In the genomic region with DNA sequence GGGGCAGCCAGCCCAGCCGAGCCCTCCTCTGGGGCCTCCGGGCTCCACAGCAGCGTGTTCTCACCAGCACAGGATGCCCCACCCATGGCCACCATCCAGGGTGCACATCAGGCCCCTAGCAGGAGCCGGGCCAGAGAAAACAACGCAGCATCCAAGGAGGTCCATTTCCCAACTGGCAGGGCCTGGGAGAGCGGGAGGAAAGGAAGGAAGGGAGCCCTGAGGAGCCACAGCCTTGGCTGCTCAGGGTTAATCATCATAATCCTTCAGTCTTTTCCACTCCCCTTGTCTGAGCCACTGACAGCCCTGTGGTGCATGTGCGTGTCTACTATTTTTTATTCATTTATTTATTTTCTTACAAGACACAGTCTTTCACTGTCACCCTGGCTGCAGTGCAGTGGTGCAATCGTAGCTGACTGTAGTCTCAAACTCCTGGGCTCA, we compare ENCODE assay signal across 12 cellular contexts. TPM values are rescaled to one million over a fixed set of nuclear protein-coding genes. Genes with fewer than 3 reads are reported as not detected.
DNase-seq lines count a peak whose midpoint lies in the region; ATAC-seq and TF ChIP-seq lines count a peak whose summit lies in the region.
"Had no signal": no experiment of that assay in that cellular context is flagged by ENCODE, and none has a peak within 500 bp of the region (broad histone marks: within the 10 kb centered on the region; RNA-seq: fewer than 3 reads in every experiment).

No MANE protein-coding gene starts in this region.

- no peak overlapping the region for H3K27ac ChIP-seq in SJCRH30
- peak overlapping the region; percentile 63 for H3K27ac ChIP-seq in psoas muscle

- no peaks in the 10 kb centered on the region for H3K36me3 Mint-ChIP-seq in activated T-helper 17 cell treated with anti-CD3 and anti-CD28 coated beads, Interleukin-2, amount 50 U/mL, for 72 hours (ENCODE audit: low read depth)
- no peaks in the 10 kb centered on the region for H3K36me3 Mint-ChIP-seq in naive thymus-derived CD8-positive, alpha-beta T cell
- H3K36me3 Mint-ChIP-seq: T-cell had no signal

- no peaks in the 10 kb centered on the region for H3K9me3 Mint-ChIP-seq in activated T-helper 17 cell treated with anti-CD3 and anti-CD28 coated beads, Interleukin-2, amount 50 U/mL, for 72 hours
- H3K9me3 Mint-ChIP-seq in naive thymus-derived CD8-positive, alpha-beta T cell: no peaks in the 10 kb centered on the region
- H3K9me3 Mint-ChIP-seq: T-cell had no signal

- ATAC-seq in psoas muscle (peak; percentile 33 to 64 (median 41)), HG03025 (IDR thresholded peaks at IDR 0.05; ENCODE audit: low FRiP score, unreplicated experiment) (no peak)
- no peak for ATAC-seq in activated T-helper 17 cell treated with anti-CD3 and anti-CD28 coated beads, Interleukin-2, amount 50 U/mL, for 72 hours (replicated peaks)
- no peak for ATAC-seq in naive thymus-derived CD8-positive, alpha-beta T cell
- ATAC-seq: T-cell had no signal

- H3K9me3 ChIP-seq in SJCRH30 (replicated peaks) (no peaks in the 10 kb centered on the region), psoas muscle (no peaks in the 10 kb centered on the region)

- WGBS in psoas muscle, 3 donors: 14 to 27% (median 26%) methylated on average over 8 of the region's 8 CpGs

- H3K27me3 ChIP-seq in SJCRH30 (no peaks in the 10 kb centered on the region), psoas muscle (ENCODE audit: insufficient read depth in 3 of 3, low read length in 2 of 3) (peaks cover 0 to 49% (median 8%) of the 10 kb centered on the region in 3 donors)

- H3K27me3 Mint-ChIP-seq in activated T-helper 17 cell treated with anti-CD3 and anti-CD28 coated beads, Interleukin-2, amount 50 U/mL, for 72 hours: peaks cover 37% of the 10 kb centered on the region
- H3K27me3 Mint-ChIP-seq in naive thymus-derived CD8-positive, alpha-beta T cell: peaks cover 14 to 51% (median 36%) of the 10 kb centered on the region in 5 donors

- no peak overlapping the region for H3K4me3 Mint-ChIP-seq in activated T-helper 17 cell treated with anti-CD3 and anti-CD28 coated beads, Interleukin-2, amount 50 U/mL, for 72 hours
- no peak overlapping the region for H3K4me3 Mint-ChIP-seq in naive thymus-derived CD8-positive, alpha-beta T cell
- H3K4me3 Mint-ChIP-seq: CD14-positive monocyte, T-cell had no signal

- TF ChIP-seq CTCF in AG10803 (conservative IDR thresholded peaks at IDR 0.05; ENCODE audit: low read length) (no peak), foreskin fibroblast (IDR thresholded peaks at IDR 0.05; ENCODE audit: low read depth, low read length) (no peak), psoas muscle (IDR thresholded peaks at IDR 0.05) (no peak)

- DNase-seq in AG10803 (ENCODE audit: low read depth) (peak; percentile 97), SJCRH30 (peak; percentile 31 to 50), foreskin fibroblast (peak; percentile 93 to 99), psoas muscle (peak; percentile 95)
- no peak for DNase-seq in naive thymus-derived CD8-positive, alpha-beta T cell
- DNase-seq in effector CD8-positive, alpha-beta T cell (lab: John Stamatoyannopoulos, UW): no peak
- DNase-seq: effector memory CD4-positive, alpha-beta T cell; stimulated activated CD4-positive, alpha-beta T cell treated with anti-CD3 and anti-CD28 coated beads, Interleukin-1b, Interleukin-23, amount 100 ng/mL, for 48 hours; T-cell had no signal

- intact Hi-C loops in psoas muscle (cut with DNase I): no loop called here

- no peaks in the 10 kb centered on the region for H3K36me3 ChIP-seq in SJCRH30
- H3K36me3 ChIP-seq in psoas muscle (ENCODE audit: insufficient read depth in 1 of 2, low read depth in 1 of 2): no peaks in the 10 kb centered on the region

- no peak overlapping the region for H3K27ac Mint-ChIP-seq in activated T-helper 17 cell treated with anti-CD3 and anti-CD28 coated beads, Interleukin-2, amount 50 U/mL, for 72 hours
- no peak overlapping the region for H3K27ac Mint-ChIP-seq in naive thymus-derived CD8-positive, alpha-beta T cell
- H3K27ac Mint-ChIP-seq: CD14-positive monocyte, T-cell had no signal

- H3K4me1 Mint-ChIP-seq in activated T-helper 17 cell treated with anti-CD3 and anti-CD28 coated beads, Interleukin-2, amount 50 U/mL, for 72 hours: peaks cover 6% of the 10 kb centered on the region
- H3K4me1 Mint-ChIP-seq in naive thymus-derived CD8-positive, alpha-beta T cell: peaks cover 5 to 9% (median 8%) of the 10 kb centered on the region in 4 donors

- POLR2A ChIA-PET in naive thymus-derived CD8-positive, alpha-beta T cell (lab: Charles Lee): no interaction called here

- peaks cover 18% of the 10 kb centered on the region for H3K4me1 ChIP-seq in SJCRH30
- H3K4me1 ChIP-seq in psoas muscle: no peaks in the 10 kb centered on the region

- no peak overlapping the region; the same call in 1 of the 2 replicates for H3K4me3 ChIP-seq in AG10803 (ENCODE audit: low read length)
- no peak overlapping the region for H3K4me3 ChIP-seq in SJCRH30
- H3K4me3 ChIP-seq in foreskin fibroblast (ENCODE audit: low read depth in 1 of 2, low read length in 2 of 2): peak overlapping the region in 1 of 2 donors; percentile 30
- no peak overlapping the region for H3K4me3 ChIP-seq in psoas muscle

RNA-seq across cellular contexts. Expression of gene PLAC9, which starts 3.6 kb away (rescaled TPM):
- 4.7 and 7.2 TPM in 2 replicates for total RNA-seq in SJCRH30 (2014; rRNA removed; shearing (Covaris generic))
- 10 to 100 TPM in 1 of 4 donors, 1 to 10 TPM in 3; 5.4 to 14.6 (median 8.8) TPM for total RNA-seq in psoas muscle
- 1 to 10 TPM; 8.5 to 9.5 (median 9.4) TPM for polyA plus RNA-seq in psoas muscle
- total RNA-seq in activated T-helper 17 cell treated with anti-CD3 and anti-CD28 coated beads, Interleukin-2, amount 50 U/mL, for 72 hours: not detected
- total RNA-seq in naive thymus-derived CD8-positive, alpha-beta T cell: not detected
- polyA plus RNA-seq in naive thymus-derived CD8-positive, alpha-beta T cell: under 1 TPM in 1 of 3 donors, not detected in 2; 0.32 TPM
- total RNA-seq: T-cell had no signal
- polyA plus RNA-seq: CD14-positive monocyte had no signal

RNA-seq across cellular contexts. Expression of gene TMEM254, which starts 57.7 kb away (rescaled TPM):
- 11.1 and 12.7 TPM in 2 replicates for total RNA-seq in SJCRH30 (2014; rRNA removed; shearing (Covaris generic))
- total RNA-seq in psoas muscle: 1 to 10 TPM; 2.1 to 4.8 (median 3.1) TPM
- 1 to 10 TPM; 4.7 to 8.2 (median 5.7) TPM for polyA plus RNA-seq in psoas muscle
- total RNA-seq in activated T-helper 17 cell treated with anti-CD3 and anti-CD28 coated beads, Interleukin-2, amount 50 U/mL, for 72 hours: 1 to 10 TPM; 8.4 to 8.5 TPM
- 10 to 100 TPM; 12.8 to 13.0 TPM for total RNA-seq in naive thymus-derived CD8-positive, alpha-beta T cell
- polyA plus RNA-seq in naive thymus-derived CD8-positive, alpha-beta T cell: 10 to 100 TPM; 25.7 to 40.2 (median 31.1) TPM

Comparison
In these comparisons a context has a peak if more than half of its experiments do, and no peak if none do; other contexts are left out.
1. DNase-seq: peak in AG10803 (single experiment), SJCRH30 (2 of 2), foreskin fibroblast (2 of 2) and psoas muscle (2 of 2); none in naive thymus-derived CD8-positive, alpha-beta T cell (0 of 10) and effector CD8-positive, alpha-beta T cell (single experiment).
2. ATAC-seq: peak in psoas muscle (4 of 4); none in activated T-helper 17 cell treated with anti-CD3 and anti-CD28 coated beads, Interleukin-2, amount 50 U/mL, for 72 hours (single experiment), naive thymus-derived CD8-positive, alpha-beta T cell (0 of 2) and HG03025 (single experiment).